In the genomic region with DNA sequence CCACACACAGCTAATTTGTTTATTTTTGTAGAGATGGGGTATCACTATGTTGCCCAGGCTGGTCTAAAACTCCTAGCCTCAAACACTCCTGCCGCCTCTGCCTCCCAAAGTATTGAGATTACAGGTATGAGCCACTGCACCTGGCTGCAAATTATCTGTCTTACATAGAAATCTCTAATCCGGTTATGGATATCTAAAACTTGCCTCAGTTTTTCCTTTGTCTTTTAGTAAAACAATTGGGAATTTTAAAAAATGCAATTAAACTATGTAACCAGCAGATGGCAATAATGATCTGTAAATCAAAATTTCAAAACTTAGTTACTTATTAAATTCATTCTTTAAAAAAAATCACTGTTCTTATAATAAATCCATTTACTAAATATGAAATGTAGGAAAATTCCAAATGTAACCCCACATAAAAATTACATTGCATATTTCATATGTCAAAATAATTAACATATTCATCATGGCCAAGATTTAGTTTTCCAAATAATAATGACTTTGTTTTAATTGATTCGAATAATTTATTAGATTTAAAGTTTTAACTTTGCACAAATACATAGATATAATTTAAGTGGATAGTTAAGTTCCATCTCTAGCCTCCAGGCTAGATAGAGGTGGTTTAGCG, we compare ENCODE assay signal across 7 cellular contexts.
DNase-seq lines count a peak whose midpoint lies in the region; ATAC-seq and TF ChIP-seq lines count a peak whose summit lies in the region.
"Not testable (repeated sequence)": the region's sequence is repeated elsewhere in the genome, so short reads cannot be mapped to it uniquely, and the experiment has no call there.

No MANE protein-coding gene starts in this region.

- H3K4me3 Mint-ChIP-seq in CD4-positive, alpha-beta T cell; neural progenitor cell; type B pancreatic cell: not testable (repeated sequence)
- peak overlapping the region in 2 of 5 experiments; percentile 60 to 76 for H3K4me3 Mint-ChIP-seq in brain

- CTCF ChIA-PET in CD4-positive, alpha-beta T cell (lab: Charles Lee), result not testable (repeated sequence)
- CTCF ChIA-PET in PC-9 (lab: Charles Lee), result interaction anchor here (0.5 to 0.7 kb wide), 2 partner anchors 115 to 424 kb away, joined by 8 to 13 read pairs; no protein-coding TSS in a partner anchor

- peak; percentile 13 for TF ChIP-seq CTCF in CD4-positive, alpha-beta T cell (IDR thresholded peaks at IDR 0.05)
- TF ChIP-seq CTCF in PC-9 (conservative IDR thresholded peaks at IDR 0.05), result peak; percentile 64
- peak; percentile 52 to 58 for TF ChIP-seq CTCF in brain (conservative IDR thresholded peaks at IDR 0.05)
- peak; percentile 18 for TF ChIP-seq CTCF in foreskin keratinocyte (conservative IDR thresholded peaks at IDR 0.05)
- TF ChIP-seq CTCF in right lobe of liver (IDR thresholded peaks at IDR 0.05), result peak in 3 of 4 donors; percentile 5 to 22 (median 19)
- TF ChIP-seq CTCF in neural progenitor cell (IDR thresholded peaks at IDR 0.05), result peak; percentile 34
- peak; percentile 64 for TF ChIP-seq CTCF in type B pancreatic cell (conservative IDR thresholded peaks at IDR 0.05)

- WGBS in right lobe of liver (ENCODE audit: insufficient coverage, low coverage, low lambda C conversion rate, missing lambda C conversion rate), result 49% methylated on average over 4 of the region's 4 CpGs

- not testable (repeated sequence) for H3K36me3 Mint-ChIP-seq in CD4-positive, alpha-beta T cell (ENCODE audit: low read depth); brain; neural progenitor cell; type B pancreatic cell

- H3K9ac ChIP-seq in neural progenitor cell, result not testable (repeated sequence)

- not testable (repeated sequence) for H2AFZ ChIP-seq in PC-9; neural progenitor cell (replicated peaks)

- H4K20me1 ChIP-seq in PC-9 (ENCODE audit: insufficient read depth); neural progenitor cell (ENCODE audit: low read depth): not testable (repeated sequence)

- intact Hi-C loops in CD4-positive, alpha-beta T cell (cut with DNase I, micrococcal nuclease), result loop anchor here (10.0 kb wide), 2 partner anchors 345 to 435 kb away; no protein-coding TSS in a partner anchor
- intact Hi-C loops in PC-9 (cut with micrococcal nuclease; ENCODE audit: unreplicated experiment), result loop anchor here (2.0 to 10.0 kb wide), 4 partner anchors 55 to 715 kb away; no protein-coding TSS in a partner anchor
- intact Hi-C loops in right lobe of liver (cut with DNase I), result not testable (repeated sequence)

- TF ChIP-seq POLR2A in right lobe of liver (IDR thresholded peaks at IDR 0.05), result not testable (repeated sequence)

- H3K9me3 ChIP-seq in CD4-positive, alpha-beta T cell (ENCODE audit: control insufficient read depth, low read length); PC-9 (ENCODE audit: insufficient read depth, low read depth); right lobe of liver; neural progenitor cell (ENCODE audit: low read depth): not testable (repeated sequence)

- H3K4me2 ChIP-seq in PC-9, neural progenitor cell: not testable (repeated sequence)

- H3K4me3 ChIP-seq in PC-9, right lobe of liver, neural progenitor cell: not testable (repeated sequence)

- not testable (repeated sequence) for H3K36me3 ChIP-seq in PC-9 (ENCODE audit: low read depth); right lobe of liver; neural progenitor cell

- not testable (repeated sequence) for H3K9me2 ChIP-seq in PC-9 (ENCODE audit: insufficient read depth)

- H3K27me3 Mint-ChIP-seq in CD4-positive, alpha-beta T cell, result peaks cover 30% of the 10 kb centered on the region
- peaks cover 24% of the 10 kb centered on the region for H3K27me3 Mint-ChIP-seq in brain
- H3K27me3 Mint-ChIP-seq in neural progenitor cell (ENCODE audit: insufficient read depth, low read depth), result peaks cover 14% of the 10 kb centered on the region
- peaks cover 45% of the 10 kb centered on the region for H3K27me3 Mint-ChIP-seq in type B pancreatic cell

- not testable (repeated sequence) for H3K79me2 ChIP-seq in PC-9 (ENCODE audit: low read depth); neural progenitor cell (ENCODE audit: low read depth)

- not testable (repeated sequence) for DNase-seq in CD4-positive, alpha-beta T cell; PC-9; foreskin keratinocyte; right lobe of liver; neural progenitor cell (ENCODE audit: low spot score); type B pancreatic cell (ENCODE audit: extremely low spot score, unreplicated experiment)

- H3K27ac Mint-ChIP-seq in CD4-positive, alpha-beta T cell; brain; neural progenitor cell; type B pancreatic cell: not testable (repeated sequence)

- H3K27ac ChIP-seq in CD4-positive, alpha-beta T cell (ENCODE audit: low read depth, low read length); PC-9; foreskin keratinocyte; right lobe of liver; neural progenitor cell: not testable (repeated sequence)

- not testable (repeated sequence) for H3K27me3 ChIP-seq in CD4-positive, alpha-beta T cell (ENCODE audit: control insufficient read depth, insufficient read depth, low read length); PC-9 (ENCODE audit: insufficient read depth, low read depth); right lobe of liver
- peaks cover 26% of the 10 kb centered on the region for H3K27me3 ChIP-seq in foreskin keratinocyte
- H3K27me3 ChIP-seq in neural progenitor cell, result peaks cover 39% of the 10 kb centered on the region

- BruUV-seq in PC-9 (replicated peaks; lab: Mats Ljungman, UMichigan), result not testable (repeated sequence)

- POLR2A ChIA-PET in CD4-positive, alpha-beta T cell (lab: Charles Lee); PC-9 (lab: Charles Lee; ENCODE audit: unreplicated experiment): not testable (repeated sequence)

- not testable (repeated sequence) for ATAC-seq in CD4-positive, alpha-beta T cell (ENCODE audit: poor library complexity); foreskin keratinocyte; right lobe of liver

- peaks cover 11% of the 10 kb centered on the region for H3K4me1 Mint-ChIP-seq in CD4-positive, alpha-beta T cell (ENCODE audit: low read depth)
- peaks cover 11% of the 10 kb centered on the region for H3K4me1 Mint-ChIP-seq in brain
- not testable (repeated sequence) for H3K4me1 Mint-ChIP-seq in neural progenitor cell; type B pancreatic cell (ENCODE audit: unreplicated experiment)

- H3K4me1 ChIP-seq in PC-9 (replicated peaks; ENCODE audit: insufficient read depth); foreskin keratinocyte; right lobe of liver; neural progenitor cell: not testable (repeated sequence)

- not testable (repeated sequence) for H3F3A ChIP-seq in PC-9 (ENCODE audit: insufficient read depth, low read depth); neural progenitor cell (ENCODE audit: low read depth)

- H3K9me3 Mint-ChIP-seq in CD4-positive, alpha-beta T cell; brain; neural progenitor cell; type B pancreatic cell: not testable (repeated sequence)

Comparison
In these comparisons a context has a peak if more than half of its experiments do, and no peak if none do; other contexts are left out.
1. CTCF ChIP-seq: peak in every context shown above with its lines; median percentile 64 in PC-9; 64 in type B pancreatic cell; 55 in brain; 34 in neural progenitor cell; 19 in right lobe of liver; 18 in foreskin keratinocyte; 13 in CD4-positive, alpha-beta T cell.